In the genomic region with DNA sequence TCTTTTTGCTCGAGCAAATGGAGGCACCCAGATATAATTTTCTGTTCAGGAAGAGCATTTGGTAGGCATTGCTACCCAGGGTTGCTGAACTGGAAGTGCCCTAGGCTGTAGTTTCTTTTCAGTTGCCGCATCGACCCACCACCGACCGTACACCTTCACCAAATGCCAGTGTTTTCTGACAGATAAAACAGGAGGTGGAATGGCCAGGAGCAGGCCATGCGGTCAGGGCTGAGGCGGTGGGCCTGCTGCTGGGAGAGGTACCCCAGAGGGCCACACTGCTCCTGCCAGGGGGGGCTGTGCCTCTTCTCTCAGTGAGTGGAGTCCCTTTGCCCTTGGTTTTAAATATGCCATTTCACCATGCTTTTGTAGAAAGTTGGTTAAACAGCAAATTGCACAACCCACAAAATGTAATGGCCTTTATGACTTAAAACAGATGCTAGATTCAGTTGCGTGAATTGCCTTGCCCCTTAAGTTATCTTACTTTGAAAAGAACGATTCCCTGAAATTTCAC, we compare ENCODE assay signal across 9 cellular contexts.
A peak's percentile ranks its signal among the peaks of the same experiment; 100 is the strongest.
DNase-seq lines count a peak whose midpoint lies in the region; ATAC-seq and TF ChIP-seq lines count a peak whose summit lies in the region.
"Had no signal": no experiment of that assay in that cellular context is flagged by ENCODE, and none has a peak within 500 bp of the region (broad histone marks: within the 10 kb centered on the region; RNA-seq: fewer than 3 reads in every experiment).

No MANE protein-coding gene starts in this region.

- H3K4me1 ChIP-seq in mucosa of stomach (ENCODE audit: control insufficient read depth, insufficient read depth, low read length), result peaks cover 20% of the 10 kb centered on the region

- TF ChIP-seq CTCF in AG10803 (conservative IDR thresholded peaks at IDR 0.05; ENCODE audit: low read length), result no peak

- no peaks in the 10 kb centered on the region for H3K9me3 ChIP-seq in mucosa of stomach (ENCODE audit: control insufficient read depth, low read length)

- no peaks in the 10 kb centered on the region for H3K27me3 ChIP-seq in mucosa of stomach (ENCODE audit: control insufficient read depth, insufficient read depth, low read length)
- H3K27me3 ChIP-seq: cardiac muscle cell had no signal

- H3K27ac ChIP-seq in caudate nucleus (ENCODE audit: low read depth, low read length), result peak overlapping the region; percentile 54
- H3K27ac ChIP-seq: cardiac muscle cell had no signal

- H3K4me3 ChIP-seq in AG10803 (ENCODE audit: low read length) (peak overlapping the region; percentile 59), mucosa of stomach (ENCODE audit: low read length) (no peak overlapping the region)
- H3K4me3 ChIP-seq: cardiac muscle cell had no signal

- no peaks in the 10 kb centered on the region for H3K36me3 ChIP-seq in mucosa of stomach (ENCODE audit: control insufficient read depth, insufficient read depth, low read length)
- H3K36me3 ChIP-seq: cardiac muscle cell had no signal

- DNase-seq in AG10803 (ENCODE audit: low read depth), result peak; percentile 81
- peak; percentile 51 for DNase-seq in MV-4-11 (lab: John Stamatoyannopoulos, UW)
- no peak for DNase-seq in caudate nucleus (lab: John Stamatoyannopoulos, UW)
- no peak for DNase-seq in stimulated activated CD4-positive, alpha-beta T cell treated with anti-CD3 and anti-CD28 coated beads, Interleukin-15, amount 100 ng/mL, for 24 hours
- no peak for DNase-seq in SHP77 treated with DMSO at 0.1 percent for 48 hours (lab: John Stamatoyannopoulos, UW)
- DNase-seq in kidney glomerular epithelial cell (lab: John Stamatoyannopoulos, UW), result no peak

- H3K9ac ChIP-seq in mucosa of stomach (ENCODE audit: low read length), result peak overlapping the region; percentile 52

- ATAC-seq in GM18519 (IDR thresholded peaks at IDR 0.05; ENCODE audit: low FRiP score, unreplicated experiment), result no peak

Comparison
In these comparisons a context has a peak if more than half of its experiments do, and no peak if none do; other contexts are left out.
1. DNase-seq: peak in AG10803 (single experiment) and MV-4-11 (single experiment); none in caudate nucleus (0 of 61), stimulated activated CD4-positive, alpha-beta T cell treated with anti-CD3 and anti-CD28 coated beads, Interleukin-15, amount 100 ng/mL, for 24 hours (single experiment), SHP77 treated with DMSO at 0.1 percent for 48 hours (single experiment) and kidney glomerular epithelial cell (single experiment).